ENCODE assay signal across 1 cellular context in the genomic region with DNA sequence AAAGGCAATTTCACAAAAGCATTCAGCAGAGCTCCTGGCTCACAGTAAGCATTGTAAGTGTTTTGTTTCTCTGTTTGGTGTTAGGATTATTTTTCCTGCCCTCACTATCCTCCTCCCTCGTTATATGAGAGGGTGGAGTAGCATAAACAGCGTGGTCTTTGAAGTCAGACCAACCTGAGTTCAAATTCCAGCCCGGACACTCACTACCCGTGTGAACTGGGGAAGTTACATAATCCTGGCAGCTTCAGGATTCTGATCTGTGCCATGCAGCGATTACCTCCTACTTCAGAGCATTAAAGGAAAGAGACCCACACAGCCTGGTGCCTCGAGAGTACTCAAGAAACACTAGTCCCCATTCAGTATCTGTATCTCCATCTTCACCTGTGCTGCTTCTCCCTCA.
TF ChIP-seq lines count a peak whose summit lies in the region.

No MANE protein-coding gene starts in this region.

TF ChIP-seq in IMR-90, 13 proteins besides CTCF, POLR2A, EP300 and RAD21 (continued from another document):
- TF ChIP-seq, protein P1, sequence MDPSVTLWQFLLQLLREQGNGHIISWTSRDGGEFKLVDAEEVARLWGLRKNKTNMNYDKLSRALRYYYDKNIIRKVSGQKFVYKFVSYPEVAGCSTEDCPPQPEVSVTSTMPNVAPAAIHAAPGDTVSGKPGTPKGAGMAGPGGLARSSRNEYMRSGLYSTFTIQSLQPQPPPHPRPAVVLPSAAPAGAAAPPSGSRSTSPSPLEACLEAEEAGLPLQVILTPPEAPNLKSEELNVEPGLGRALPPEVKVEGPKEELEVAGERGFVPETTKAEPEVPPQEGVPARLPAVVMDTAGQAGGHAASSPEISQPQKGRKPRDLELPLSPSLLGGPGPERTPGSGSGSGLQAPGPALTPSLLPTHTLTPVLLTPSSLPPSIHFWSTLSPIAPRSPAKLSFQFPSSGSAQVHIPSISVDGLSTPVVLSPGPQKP (IDR thresholded peaks at IDR 0.05; ENCODE audit: borderline replicate concordance, low read depth, low read length) = no peak
- TF ChIP-seq MAFK (IDR thresholded peaks at IDR 0.05; ENCODE audit: low read depth, low read length) = no peak
- TF ChIP-seq MXI1 (IDR thresholded peaks at IDR 0.05; ENCODE audit: borderline replicate concordance, low read depth, low read length) = no peak
- no peak for TF ChIP-seq MAZ (IDR thresholded peaks at IDR 0.05; ENCODE audit: borderline replicate concordance, low read depth, low read length)
- TF ChIP-seq RCOR1 (IDR thresholded peaks at IDR 0.05; ENCODE audit: insufficient replicate concordance, low read length) = no peak
- TF ChIP-seq FOS (IDR thresholded peaks at IDR 0.05; ENCODE audit: low read depth, low read length) = no peak
- TF ChIP-seq BHLHE40 (IDR thresholded peaks at IDR 0.05; ENCODE audit: low read depth, low read length) = no peak
- no peak for TF ChIP-seq CHD1 (IDR thresholded peaks at IDR 0.05; ENCODE audit: low read depth, low read length)
